ENCODE assay signal across 1 cellular context in genomic region chr7:100626530-100627237, GRCh38.
TF ChIP-seq lines count a peak whose summit lies in the region.

No MANE protein-coding gene starts in this region.

TF ChIP-seq in SK-N-SH treated with all-trans-retinoic acid at 6 μM for 48 hours, 23 proteins besides CTCF, POLR2A, EP300 and RAD21 (continued from another document):
- TF ChIP-seq, protein P1, sequence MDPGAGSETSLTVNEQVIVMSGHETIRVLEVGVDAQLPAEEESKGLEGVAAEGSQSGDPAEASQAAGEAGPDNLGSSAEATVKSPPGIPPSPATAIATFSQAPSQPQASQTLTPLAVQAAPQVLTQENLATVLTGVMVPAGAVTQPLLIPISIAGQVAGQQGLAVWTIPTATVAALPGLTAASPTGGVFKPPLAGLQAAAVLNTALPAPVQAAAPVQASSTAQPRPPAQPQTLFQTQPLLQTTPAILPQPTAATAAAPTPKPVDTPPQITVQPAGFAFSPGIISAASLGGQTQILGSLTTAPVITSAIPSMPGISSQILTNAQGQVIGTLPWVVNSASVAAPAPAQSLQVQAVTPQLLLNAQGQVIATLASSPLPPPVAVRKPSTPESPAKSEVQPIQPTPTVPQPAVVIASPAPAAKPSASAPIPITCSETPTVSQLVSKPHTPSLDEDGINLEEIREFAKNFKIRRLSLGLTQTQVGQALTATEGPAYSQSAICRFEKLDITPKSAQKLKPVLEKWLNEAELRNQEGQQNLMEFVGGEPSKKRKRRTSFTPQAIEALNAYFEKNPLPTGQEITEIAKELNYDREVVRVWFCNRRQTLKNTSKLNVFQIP (CRISPR knock-in tag; IDR thresholded peaks at IDR 0.05; ENCODE audit: borderline replicate concordance, low read depth), result no peak
- no peak for TF ChIP-seq PPARA (CRISPR knock-in tag; IDR thresholded peaks at IDR 0.05; ENCODE audit: borderline replicate concordance)
TF ChIP-seq in SK-N-SH treated with all-trans-retinoic acid at 6 μM for 48 hours: peak in this region for 0.
